In genomic region chr22:31291403-31291715, GRCh38 we compare ENCODE assay signal across 8 cellular contexts. TPM values are rescaled to one million over a fixed set of nuclear protein-coding genes. Genes with fewer than 3 reads are reported as not detected.
DNase-seq lines count a peak whose midpoint lies in the region; ATAC-seq and TF ChIP-seq lines count a peak whose summit lies in the region.

No MANE protein-coding gene starts in this region.

- H3K27ac Mint-ChIP-seq in activated CD4-positive, alpha-beta memory T cell treated with anti-CD3 and anti-CD28 coated beads for 36 hours = peak overlapping the region; percentile 100
- H3K27ac Mint-ChIP-seq in glutamatergic neuron (ENCODE audit: unreplicated experiment) = peak overlapping the region; percentile 99

- intact Hi-C loops in activated CD4-positive, alpha-beta memory T cell treated with anti-CD3 and anti-CD28 coated beads for 36 hours (cut with micrococcal nuclease) = loop anchor here (2.0 to 5.0 kb wide), 6 partner anchors 129 to 341 kb away; partner anchors contain the start of genes MORC2, RNF185, SELENOM and TUG1
- intact Hi-C loops in gastrocnemius medialis (cut with DNase I; ENCODE audit: low total_unique reads) = loop anchor here (2.0 to 5.0 kb wide), 8 partner anchors 53 to 651 kb away; partner anchors contain the start of genes LIMK2, RNF185, SFI1 and SMTN

- in situ Hi-C loops in gastrocnemius medialis (cut with MboI; ENCODE audit: low sequenced_read_pairs in 4 of 4) = no loop called here

- DNase-seq in H7 (no peak), glutamatergic neuron (no peak), gastrocnemius medialis (no peak), NCI-H345 treated with DMSO at 0.1 percent for 48 hours (lab: John Stamatoyannopoulos, UW; ENCODE audit: unreplicated experiment) (no peak), HPDE6-E6E7 (ENCODE audit: extremely low spot score) (no peak), midbrain (lab: John Stamatoyannopoulos, UW) (no peak)
- no peak for DNase-seq in activated CD4-positive, alpha-beta memory T cell treated with anti-CD3 and anti-CD28 coated beads for 36 hours

- peak overlapping the region; percentile 41 for H3K4me3 ChIP-seq in H7 (ENCODE audit: insufficient read depth, low read depth, low read length)
- H3K4me3 ChIP-seq in gastrocnemius medialis = peak overlapping the region; percentile 56 to 89 (median 72)

- peaks cover 47 to 54% of the 10 kb centered on the region in 2 donors for H3K4me1 ChIP-seq in gastrocnemius medialis

- TF ChIP-seq CTCF in glutamatergic neuron (IDR thresholded peaks at IDR 0.05; ENCODE audit: partially characterized antibody, unreplicated experiment) (no peak), gastrocnemius medialis (IDR thresholded peaks at IDR 0.05 in 4 of 5, conservative IDR thresholded peaks at IDR 0.05 in 1 of 5) (no peak)

- no peaks in the 10 kb centered on the region for H3K36me3 ChIP-seq in H7 (replicated peaks; ENCODE audit: control insufficient read depth, insufficient read depth, low read length)
- peaks cover 0 to 29% of the 10 kb centered on the region in 2 donors for H3K36me3 ChIP-seq in gastrocnemius medialis

- ATAC-seq in gastrocnemius medialis (no peak), HG03521 (IDR thresholded peaks at IDR 0.05; ENCODE audit: unreplicated experiment) (no peak)

- POLR2A ChIA-PET in activated CD4-positive, alpha-beta memory T cell treated with anti-CD3 and anti-CD28 coated beads for 36 hours (lab: Charles Lee) = interaction anchor here (0.6 to 2.1 kb wide), 8 partner anchors 10 to 210 kb away, joined by 3 to 18 read pairs (median 4); partner anchors contain the start of genes PATZ1 and SMTN

- no peak for TF ChIP-seq POLR2A in gastrocnemius medialis (IDR thresholded peaks at IDR 0.05)

- H3K36me3 Mint-ChIP-seq in activated CD4-positive, alpha-beta memory T cell treated with anti-CD3 and anti-CD28 coated beads for 36 hours = peaks cover 18% of the 10 kb centered on the region
- no peaks in the 10 kb centered on the region for H3K36me3 Mint-ChIP-seq in glutamatergic neuron (ENCODE audit: unreplicated experiment)

- H3K9me3 ChIP-seq in gastrocnemius medialis = no peaks in the 10 kb centered on the region

- peak overlapping the region; percentile 91 to 100 (median 97) for H3K27ac ChIP-seq in gastrocnemius medialis

- peaks cover 2% of the 10 kb centered on the region for H3K9me3 Mint-ChIP-seq in activated CD4-positive, alpha-beta memory T cell treated with anti-CD3 and anti-CD28 coated beads for 36 hours
- peaks cover 14% of the 10 kb centered on the region for H3K9me3 Mint-ChIP-seq in glutamatergic neuron (ENCODE audit: unreplicated experiment)

- CTCF ChIA-PET in activated CD4-positive, alpha-beta memory T cell treated with anti-CD3 and anti-CD28 coated beads for 36 hours (lab: Charles Lee) = interaction anchor here (1.1 to 8.8 kb wide), 12 partner anchors 9 to 207 kb away, joined by 3 to 92 read pairs (median 7); partner anchors contain the start of genes RNF185 and SELENOM

- no peaks in the 10 kb centered on the region for H3K27me3 Mint-ChIP-seq in activated CD4-positive, alpha-beta memory T cell treated with anti-CD3 and anti-CD28 coated beads for 36 hours
- no peaks in the 10 kb centered on the region for H3K27me3 Mint-ChIP-seq in glutamatergic neuron (ENCODE audit: unreplicated experiment)

- H3K4me3 Mint-ChIP-seq in activated CD4-positive, alpha-beta memory T cell treated with anti-CD3 and anti-CD28 coated beads for 36 hours = peak overlapping the region; percentile 98
- peak overlapping the region; percentile 100 for H3K4me3 Mint-ChIP-seq in glutamatergic neuron (ENCODE audit: unreplicated experiment)

- H3K27me3 ChIP-seq in H7 (ENCODE audit: control insufficient read depth, insufficient read depth, low read length) (peaks cover 25% of the 10 kb centered on the region), gastrocnemius medialis (no peaks in the 10 kb centered on the region)

- peaks cover 63% of the 10 kb centered on the region for H3K4me1 Mint-ChIP-seq in activated CD4-positive, alpha-beta memory T cell treated with anti-CD3 and anti-CD28 coated beads for 36 hours (ENCODE audit: low read depth)
- H3K4me1 Mint-ChIP-seq in glutamatergic neuron (ENCODE audit: low read depth, unreplicated experiment) = peaks cover 10% of the 10 kb centered on the region

RNA-seq across cellular contexts. Expression of gene PIK3IP1, which starts 0.9 kb away (rescaled TPM):
- total RNA-seq in H7 (2014; rRNA removed; shearing (Covaris generic)) = 0.76 and 3.9 TPM in 2 replicates
- 10 to 100 TPM; 18.8 to 19.1 TPM for total RNA-seq in activated CD4-positive, alpha-beta memory T cell treated with anti-CD3 and anti-CD28 coated beads for 36 hours
- 38.8 TPM for total RNA-seq in glutamatergic neuron (ENCODE audit: unreplicated experiment)
- 10 to 100 TPM; 11.2 to 28.3 (median 14.5) TPM for total RNA-seq in gastrocnemius medialis

RNA-seq across cellular contexts. Expression of gene PATZ1, which starts 54.8 kb away (rescaled TPM):
- 43.0 and 44.2 TPM in 2 replicates for total RNA-seq in H7 (2014; rRNA removed; shearing (Covaris generic))
- 10 to 100 TPM; 19.8 to 20.0 TPM for total RNA-seq in activated CD4-positive, alpha-beta memory T cell treated with anti-CD3 and anti-CD28 coated beads for 36 hours
- total RNA-seq in glutamatergic neuron (ENCODE audit: unreplicated experiment) (98.9 TPM), gastrocnemius medialis (10 to 100 TPM in 1 of 4 donors, 1 to 10 TPM in 3; 8.4 to 11.5 (median 9.2) TPM)
